ENCODE assay signal across 10 cellular contexts in the genomic region with DNA sequence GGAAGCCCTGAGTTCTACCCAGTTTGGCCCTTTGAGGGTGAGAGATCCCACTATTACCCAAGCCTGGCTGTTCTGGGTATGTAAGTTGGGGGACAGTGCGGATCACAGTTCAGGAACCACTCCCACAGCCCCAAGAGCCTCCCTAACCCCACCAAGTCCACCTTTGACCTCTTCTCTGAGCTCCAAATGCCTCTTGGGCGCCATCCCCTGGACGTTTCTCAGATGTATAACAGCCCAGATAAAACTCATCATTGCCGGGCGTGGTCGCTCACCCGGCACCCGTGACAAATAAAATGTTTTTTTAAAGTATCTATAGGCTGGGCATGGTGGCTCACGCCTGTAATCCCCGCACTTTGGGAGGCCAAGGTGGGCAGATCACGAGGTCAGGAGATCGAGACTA. TPM values are rescaled to one million over a fixed set of nuclear protein-coding genes. Genes with fewer than 3 reads are reported as not detected.
DNase-seq lines count a peak whose midpoint lies in the region; ATAC-seq and TF ChIP-seq lines count a peak whose summit lies in the region.
"Not testable (repeated sequence)": the region's sequence is repeated elsewhere in the genome, so short reads cannot be mapped to it uniquely, and the experiment has no call there.
"Had no signal": no experiment of that assay in that cellular context is flagged by ENCODE, and none has a peak within 500 bp of the region (broad histone marks: within the 10 kb centered on the region; RNA-seq: fewer than 3 reads in every experiment).

No MANE protein-coding gene starts in this region.

- H3K9me2 ChIP-seq in PC-3 (replicated peaks; ENCODE audit: low read length): not testable (repeated sequence)

- intact Hi-C loops in CD8-positive, alpha-beta T cell (cut with DNase I, micrococcal nuclease); PC-3 (cut with micrococcal nuclease); lower lobe of right lung (cut with DNase I): not testable (repeated sequence)

- not testable (repeated sequence) for H3K27ac Mint-ChIP-seq in CD8-positive, alpha-beta T cell; stimulated activated naive B cell treated with anti-CD40 and anti-IgM and Interleukin-4, amounts not matched to agents 10 μg/mL and 1 μg/mL and 100 μg/mL, for 72 hours

- not testable (repeated sequence) for DNase-seq in CD8-positive, alpha-beta T cell; PC-3; activated T-cell treated with anti-CD3 and anti-CD28 coated beads, Interleukin-2, amount 50 U/mL, for 4 hours; lower lobe of right lung; stimulated activated naive B cell treated with anti-CD40 and anti-IgM and Interleukin-4, amounts not matched to agents 10 μg/mL and 1 μg/mL and 100 μg/mL, for 72 hours

- H2AFZ ChIP-seq in PC-3 (ENCODE audit: low read length): not testable (repeated sequence)

- not testable (repeated sequence) for H3F3A ChIP-seq in PC-3 (ENCODE audit: low read length, unreplicated experiment)

- not testable (repeated sequence) for TF ChIP-seq CTCF in CD8-positive, alpha-beta T cell (IDR thresholded peaks at IDR 0.05); PC-3 (conservative IDR thresholded peaks at IDR 0.05; ENCODE audit: low read depth, low read length); lower lobe of right lung (IDR thresholded peaks at IDR 0.05)

- not testable (repeated sequence) for H3K79me2 ChIP-seq in PC-3 (ENCODE audit: low read length)

- H3K9me3 Mint-ChIP-seq in CD8-positive, alpha-beta T cell; activated T-cell treated with anti-CD3 and anti-CD28 coated beads, Interleukin-2, amount 50 U/mL, for 4 hours; stimulated activated naive B cell treated with anti-CD40 and anti-IgM and Interleukin-4, amounts not matched to agents 10 μg/mL and 1 μg/mL and 100 μg/mL, for 72 hours: not testable (repeated sequence)

- not testable (repeated sequence) for H3K27ac ChIP-seq in CD8-positive, alpha-beta T cell (ENCODE audit: low read depth, low read length); PC-3 (ENCODE audit: low read length); lower lobe of right lung

- not testable (repeated sequence) for H3K36me3 Mint-ChIP-seq in CD8-positive, alpha-beta T cell; activated T-cell treated with anti-CD3 and anti-CD28 coated beads, Interleukin-2, amount 50 U/mL, for 4 hours (ENCODE audit: insufficient read depth); stimulated activated naive B cell treated with anti-CD40 and anti-IgM and Interleukin-4, amounts not matched to agents 10 μg/mL and 1 μg/mL and 100 μg/mL, for 72 hours

- not testable (repeated sequence) for H3K9ac ChIP-seq in PC-3 (ENCODE audit: low read length)

- not testable (repeated sequence) for H3K9me3 ChIP-seq in CD8-positive, alpha-beta T cell (ENCODE audit: low read length); PC-3 (ENCODE audit: low read length); lower lobe of right lung

- not testable (repeated sequence) for BruUV-seq in PC-3 (replicated peaks; lab: Mats Ljungman, UMichigan)

- H3K4me3 Mint-ChIP-seq in CD8-positive, alpha-beta T cell; activated T-cell treated with anti-CD3 and anti-CD28 coated beads, Interleukin-2, amount 50 U/mL, for 4 hours; stimulated activated naive B cell treated with anti-CD40 and anti-IgM and Interleukin-4, amounts not matched to agents 10 μg/mL and 1 μg/mL and 100 μg/mL, for 72 hours: not testable (repeated sequence)

- not testable (repeated sequence) for H3K4me1 Mint-ChIP-seq in CD8-positive, alpha-beta T cell (ENCODE audit: low read depth); activated T-cell treated with anti-CD3 and anti-CD28 coated beads, Interleukin-2, amount 50 U/mL, for 4 hours (ENCODE audit: low read depth); stimulated activated naive B cell treated with anti-CD40 and anti-IgM and Interleukin-4, amounts not matched to agents 10 μg/mL and 1 μg/mL and 100 μg/mL, for 72 hours

- not testable (repeated sequence) for H3K4me2 ChIP-seq in PC-3 (ENCODE audit: low read length)

- CTCF ChIA-PET in CD8-positive, alpha-beta T cell (lab: Charles Lee); PC-3 (lab: Charles Lee): not testable (repeated sequence)

- H3K4me3 ChIP-seq in CD8-positive, alpha-beta T cell (ENCODE audit: low read depth, low read length); PC-3 (ENCODE audit: low read length); lower lobe of right lung: not testable (repeated sequence)

- not testable (repeated sequence) for H3K4me1 ChIP-seq in CD8-positive, alpha-beta T cell (ENCODE audit: insufficient read depth, low read length); PC-3 (ENCODE audit: insufficient read depth, low read length); lower lobe of right lung

- POLR2A ChIA-PET in CD8-positive, alpha-beta T cell (lab: Charles Lee); PC-3 (lab: Charles Lee; ENCODE audit: unreplicated experiment): not testable (repeated sequence)

- H4K20me1 ChIP-seq in PC-3 (ENCODE audit: low read length): not testable (repeated sequence)

- not testable (repeated sequence) for H3K27me3 Mint-ChIP-seq in CD8-positive, alpha-beta T cell (ENCODE audit: low read depth); activated T-cell treated with anti-CD3 and anti-CD28 coated beads, Interleukin-2, amount 50 U/mL, for 4 hours (ENCODE audit: low read depth); stimulated activated naive B cell treated with anti-CD40 and anti-IgM and Interleukin-4, amounts not matched to agents 10 μg/mL and 1 μg/mL and 100 μg/mL, for 72 hours

- H3K36me3 ChIP-seq in CD8-positive, alpha-beta T cell (ENCODE audit: insufficient read depth, low read length); PC-3 (ENCODE audit: low read depth, low read length); lower lobe of right lung: not testable (repeated sequence)

- not testable (repeated sequence) for H3K27me3 ChIP-seq in CD8-positive, alpha-beta T cell (ENCODE audit: insufficient read depth, low read length); PC-3 (ENCODE audit: low read length); lower lobe of right lung (ENCODE audit: low read depth)

- ATAC-seq in CD8-positive, alpha-beta T cell: peak; percentile 93
- ATAC-seq in GM19455 (IDR thresholded peaks at IDR 0.05; ENCODE audit: unreplicated experiment) (peak; percentile 58), HG02759 (IDR thresholded peaks at IDR 0.05; ENCODE audit: unreplicated experiment) (peak; percentile 68), PC-3 (peak; percentile 78), esophagus mucosa (peak; percentile 62), lower lobe of right lung (peak; percentile 72 to 76)
- peak; percentile 85 to 91 for ATAC-seq in activated T-cell treated with anti-CD3 and anti-CD28 coated beads, Interleukin-2, amount 50 U/mL, for 4 hours
- ATAC-seq in stimulated activated naive B cell treated with anti-CD40 and anti-IgM and Interleukin-4, amounts not matched to agents 10 μg/mL and 1 μg/mL and 100 μg/mL, for 72 hours (replicated peaks): peak; percentile 94 to 96

RNA-seq across cellular contexts. Expression of gene GRAP, which starts 8.7 kb away (rescaled TPM):
- total RNA-seq in CD8-positive, alpha-beta T cell: 10 to 100 TPM; 15.8 to 18.3 TPM
- not detected in 2 replicates for total RNA-seq in PC-3 (2014; rRNA removed)
- 1 to 10 TPM; 5.7 to 6.8 (median 6.0) TPM for total RNA-seq in activated T-cell treated with anti-CD3 and anti-CD28 coated beads, Interleukin-2, amount 50 U/mL, for 4 hours
- total RNA-seq in esophagus mucosa: 1.00 TPM
- total RNA-seq in lower lobe of right lung: 8.5 TPM
- total RNA-seq: fibroblast of lung, MCF 10A had no signal

RNA-seq across cellular contexts. Expression of gene FAM83G, which starts 50.9 kb away (rescaled TPM):
- total RNA-seq in CD8-positive, alpha-beta T cell: 1 to 10 TPM; 3.5 to 4.1 TPM
- 0.26 and 4.7 TPM in 2 replicates for total RNA-seq in PC-3 (2014; rRNA removed)
- 10 to 100 TPM; 27.0 to 31.9 (median 31.9) TPM for total RNA-seq in activated T-cell treated with anti-CD3 and anti-CD28 coated beads, Interleukin-2, amount 50 U/mL, for 4 hours
- total RNA-seq in esophagus mucosa: 47.0 TPM
- 5.8 TPM for total RNA-seq in lower lobe of right lung
